ENCODE assay signal across 10 cellular contexts in the genomic region with DNA sequence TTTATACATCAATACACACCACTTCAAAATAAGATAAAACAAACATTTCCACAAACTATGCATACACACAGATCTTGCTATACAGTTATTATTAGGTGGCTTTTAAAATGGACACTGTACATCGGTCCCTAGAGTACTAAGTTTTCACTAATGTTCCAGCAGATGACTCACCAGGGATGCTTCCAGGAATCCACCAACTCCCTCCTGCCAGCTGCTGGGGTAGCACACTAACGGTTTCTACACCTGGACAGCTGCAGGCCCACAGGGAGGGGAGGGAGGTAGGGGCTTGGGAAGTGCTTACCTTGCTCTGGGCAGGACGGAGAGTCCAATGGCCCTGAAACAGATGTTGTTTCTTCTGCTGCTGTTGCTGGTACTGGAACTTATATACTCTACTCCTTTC. TPM values are rescaled to one million over a fixed set of nuclear protein-coding genes. Genes with fewer than 3 reads are reported as not detected.
DNase-seq lines count a peak whose midpoint lies in the region; ATAC-seq and TF ChIP-seq lines count a peak whose summit lies in the region.
"Had no signal": no experiment of that assay in that cellular context is flagged by ENCODE, and none has a peak within 500 bp of the region (broad histone marks: within the 10 kb centered on the region; RNA-seq: fewer than 3 reads in every experiment).

A gene (minus strand): TSS at position 357 of the 400 bp plus-strand sequence. CDS start 3,705 bp downstream, outside the sequence.

- no peaks in the 10 kb centered on the region for H3K9me3 Mint-ChIP-seq in activated naive CD4-positive, alpha-beta T cell treated with anti-CD3 and anti-CD28 coated beads for 36 hours

- H3K9me2 ChIP-seq in hepatocyte (replicated peaks; ENCODE audit: insufficient read depth), result no peaks in the 10 kb centered on the region

- WGBS in hepatocyte (ENCODE audit: low lambda C conversion rate, missing lambda C conversion rate), result 53% methylated on average over 3 of the region's 3 CpGs

- ATAC-seq in HG03469 (IDR thresholded peaks at IDR 0.05; ENCODE audit: unreplicated experiment), result no peak
- no peak for ATAC-seq in GM18868 (IDR thresholded peaks at IDR 0.05; ENCODE audit: unreplicated experiment)

- no peak within 1 kb of the TSS for H2AFZ ChIP-seq in hepatocyte

- H3K79me2 ChIP-seq in hepatocyte, result no peaks in the 10 kb centered on the region

- CTCF ChIA-PET in activated naive CD4-positive, alpha-beta T cell treated with anti-CD3 and anti-CD28 coated beads for 36 hours (lab: Charles Lee), result interaction anchor here (0.9 to 1.1 kb wide), 2 partner anchors 173 to 658 kb away, joined by 3 read pairs; no protein-coding TSS in a partner anchor

- H3K9me3 ChIP-seq in hepatocyte (ENCODE audit: low read depth) (no peaks in the 10 kb centered on the region), tibial artery (no peaks in the 10 kb centered on the region)

- H3K27me3 ChIP-seq in hepatocyte, result peaks cover 20% of the 10 kb centered on the region
- H3K27me3 ChIP-seq in tibial artery, result peaks cover 0 to 36% of the 10 kb centered on the region in 2 donors

- peak within 1 kb of the TSS; percentile 93 for H3K4me2 ChIP-seq in hepatocyte

- H3K27me3 Mint-ChIP-seq in activated naive CD4-positive, alpha-beta T cell treated with anti-CD3 and anti-CD28 coated beads for 36 hours (ENCODE audit: low read depth), result no peaks in the 10 kb centered on the region

- H3K36me3 Mint-ChIP-seq in activated naive CD4-positive, alpha-beta T cell treated with anti-CD3 and anti-CD28 coated beads for 36 hours (ENCODE audit: low read depth), result no peaks in the 10 kb centered on the region

- intact Hi-C loops in activated naive CD4-positive, alpha-beta T cell treated with anti-CD3 and anti-CD28 coated beads for 36 hours (cut with micrococcal nuclease), result loop anchor here (5.0 kb wide), 6 partner anchors 112 to 677 kb away; a partner anchor contains a TSS
- intact Hi-C loops in tibial artery (cut with DNase I; ENCODE audit: low total_unique reads), result no loop called here

- H3K36me3 ChIP-seq in hepatocyte (replicated peaks; ENCODE audit: insufficient read depth, low read depth) (no peaks in the 10 kb centered on the region), tibial artery (no peaks in the 10 kb centered on the region)

- H3K27ac ChIP-seq in hepatocyte (no peak within 1 kb of the TSS), tibial artery (no peak within 1 kb of the TSS)

- TF ChIP-seq CTCF in WI38 (IDR thresholded peaks at IDR 0.05; ENCODE audit: low read depth, low read length), result no peak
- TF ChIP-seq CTCF in hepatocyte (IDR thresholded peaks at IDR 0.05; ENCODE audit: poor library complexity), result no peak
- no peak for TF ChIP-seq CTCF in tibial artery (IDR thresholded peaks at IDR 0.05)

- H3K4me1 ChIP-seq in hepatocyte (ENCODE audit: insufficient read depth), result peaks cover 5% of the 10 kb centered on the region
- peaks cover 0 to 11% (median 8%) of the 10 kb centered on the region in 4 donors for H3K4me1 ChIP-seq in tibial artery

- no peak for DNase-seq in activated naive CD4-positive, alpha-beta T cell treated with anti-CD3 and anti-CD28 coated beads for 36 hours
- no peak for DNase-seq in activated naive CD4-positive, alpha-beta T cell (lab: John Stamatoyannopoulos, UW)
- DNase-seq in hepatocyte (ENCODE audit: low spot score) (no peak), tibial artery (no peak), NCI-H510A treated with DMSO at 0.1 percent for 48 hours (lab: John Stamatoyannopoulos, UW) (no peak)
- DNase-seq: activated naive CD4-positive, alpha-beta T cell treated with anti-CD3 and anti-CD28 coated beads, Interleukin-2, amount 50 U/mL, for 16 hours had no signal

- H3K4me1 Mint-ChIP-seq in activated naive CD4-positive, alpha-beta T cell treated with anti-CD3 and anti-CD28 coated beads for 36 hours (ENCODE audit: low read depth), result peaks cover 11% of the 10 kb centered on the region

- no peak within 1 kb of the TSS for H3K27ac Mint-ChIP-seq in activated naive CD4-positive, alpha-beta T cell treated with anti-CD3 and anti-CD28 coated beads for 36 hours

- peak within 1 kb of the TSS; percentile 57 for H3K4me3 ChIP-seq in WI38 (ENCODE audit: low read depth, low read length)
- no peak within 1 kb of the TSS for H3K4me3 ChIP-seq in hepatocyte
- peak within 1 kb of the TSS; percentile 39 to 49 for H3K4me3 ChIP-seq in tibial artery

- H4K20me1 ChIP-seq in hepatocyte (ENCODE audit: insufficient read depth, poor library complexity, severe bottlenecking), result no peaks in the 10 kb centered on the region

- peak within 1 kb of the TSS; percentile 52 for H3K4me3 Mint-ChIP-seq in activated naive CD4-positive, alpha-beta T cell treated with anti-CD3 and anti-CD28 coated beads for 36 hours

RNA-seq across cellular contexts. Expression of the gene that starts here (rescaled TPM):
- total RNA-seq in activated naive CD4-positive, alpha-beta T cell treated with anti-CD3 and anti-CD28 coated beads for 36 hours, result not detected
- not detected in 2 replicates for total RNA-seq in hepatocyte
- not detected in 2 replicates for polyA plus RNA-seq in hepatocyte
- total RNA-seq: G401 had no signal
